ENCODE assay signal across 19 cellular contexts in the genomic region with DNA sequence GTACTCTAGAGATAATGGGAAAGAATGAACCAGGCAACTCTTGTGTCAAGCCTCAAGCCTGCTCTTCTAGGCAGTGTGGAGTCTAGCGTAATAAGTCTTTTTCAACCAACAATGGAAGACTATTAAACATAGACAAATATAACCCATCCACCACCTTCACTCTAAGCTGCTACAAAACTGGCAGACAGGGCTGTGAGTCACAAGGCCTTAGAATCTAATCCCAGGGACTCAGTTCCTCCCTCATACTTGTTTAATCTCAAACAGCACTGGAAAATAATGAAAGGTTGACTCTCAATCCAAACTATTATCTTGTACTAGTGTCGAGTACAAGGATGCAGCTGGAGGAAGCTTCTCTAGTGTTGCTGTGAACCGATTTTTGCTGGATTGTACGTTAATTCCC. TPM values are rescaled to one million over a fixed set of nuclear protein-coding genes. Genes with fewer than 3 reads are reported as not detected.
DNase-seq lines count a peak whose midpoint lies in the region; ATAC-seq and TF ChIP-seq lines count a peak whose summit lies in the region.
"Had no signal": no experiment of that assay in that cellular context is flagged by ENCODE, and none has a peak within 500 bp of the region (broad histone marks: within the 10 kb centered on the region; RNA-seq: fewer than 3 reads in every experiment).

No MANE protein-coding gene starts in this region.

- H3K9ac ChIP-seq in endodermal cell (ENCODE audit: extremely low read depth, low read length, poor library complexity, severe bottlenecking), result no peak overlapping the region

- H3K27me3 ChIP-seq in MG63 (no peaks in the 10 kb centered on the region), endodermal cell (ENCODE audit: control insufficient read depth, insufficient read depth, low read length, poor library complexity, severe bottlenecking) (no peaks in the 10 kb centered on the region), left lung (no peaks in the 10 kb centered on the region), spleen (replicated peaks in 1 of 7) (no peaks in the 10 kb centered on the region)

- H3K36me3 ChIP-seq in MG63 (no peaks in the 10 kb centered on the region; the same call in 1 of the 2 replicates), endodermal cell (ENCODE audit: control insufficient read depth, insufficient read depth, low read length) (peaks cover 11% of the 10 kb centered on the region), left lung (peaks cover 0 to 24% of the 10 kb centered on the region in 2 donors), spleen (peaks cover 0 to 34% (median 0%) of the 10 kb centered on the region in 6 donors)

- H3K27me3 Mint-ChIP-seq in endodermal cell (ENCODE audit: insufficient read depth), result no peaks in the 10 kb centered on the region
- H3K27me3 Mint-ChIP-seq in effector memory CD8-positive, alpha-beta T cell, result no peaks in the 10 kb centered on the region
- H3K27me3 Mint-ChIP-seq: B cell; CD4-positive, CD25-positive, alpha-beta regulatory T cell had no signal

- intact Hi-C loops in left lung (cut with DNase I), result no loop called here
- intact Hi-C loops in spleen (cut with DNase I; ENCODE audit: low total_unique reads), result no loop called here

- H3K36me3 Mint-ChIP-seq in endodermal cell (ENCODE audit: low read depth), result peaks cover 32% of the 10 kb centered on the region
- H3K36me3 Mint-ChIP-seq in effector memory CD8-positive, alpha-beta T cell (ENCODE audit: insufficient read depth), result peaks cover 6% of the 10 kb centered on the region

- no peak overlapping the region for H3K4me3 Mint-ChIP-seq in endodermal cell
- H3K4me3 Mint-ChIP-seq in effector memory CD8-positive, alpha-beta T cell, result no peak overlapping the region
- H3K4me3 Mint-ChIP-seq: B cell; CD4-positive, CD25-positive, alpha-beta regulatory T cell; H9 had no signal

- H3K4me1 Mint-ChIP-seq in endodermal cell, result peaks cover 5% of the 10 kb centered on the region
- no peaks in the 10 kb centered on the region for H3K4me1 Mint-ChIP-seq in effector memory CD8-positive, alpha-beta T cell (ENCODE audit: low read depth in 2 of 2)
- H3K4me1 Mint-ChIP-seq: B cell; CD4-positive, CD25-positive, alpha-beta regulatory T cell; H9 had no signal

- H3K27ac ChIP-seq in endodermal cell (ENCODE audit: low read depth, low read length), result no peak overlapping the region
- no peak overlapping the region for H3K27ac ChIP-seq in left lung
- no peak overlapping the region for H3K27ac ChIP-seq in spleen
- H3K27ac ChIP-seq: HL-60 had no signal

- WGBS in endodermal cell (ENCODE audit: insufficient coverage in 1 of 2, insufficient read length in 1 of 2), 2 experiments, result 94 to 95% methylated on average over 4 of the region's 4 CpGs
- 78 to 87% (median 84%) methylated on average over 4 of the region's 4 CpGs for WGBS in spleen, 5 donors

- no peak for TF ChIP-seq CTCF in AG10803 (conservative IDR thresholded peaks at IDR 0.05; ENCODE audit: low read length)
- TF ChIP-seq CTCF in endodermal cell (conservative IDR thresholded peaks at IDR 0.05), result no peak
- no peak for TF ChIP-seq CTCF in left lung (IDR thresholded peaks at IDR 0.05)
- TF ChIP-seq CTCF in spleen (IDR thresholded peaks at IDR 0.05 in 8 of 11, conservative IDR thresholded peaks at IDR 0.05 in 3 of 11), result no peak

- peak overlapping the region; percentile 49 for H3K27ac Mint-ChIP-seq in endodermal cell
- peak overlapping the region in 1 of 2 donors; percentile 20 for H3K27ac Mint-ChIP-seq in effector memory CD8-positive, alpha-beta T cell
- H3K27ac Mint-ChIP-seq: B cell had no signal

- no peaks in the 10 kb centered on the region for H3K9me3 ChIP-seq in MG63
- no peaks in the 10 kb centered on the region for H3K9me3 ChIP-seq in endodermal cell (ENCODE audit: control insufficient read depth, low read length)
- H3K9me3 ChIP-seq in left lung, result no peaks in the 10 kb centered on the region
- no peaks in the 10 kb centered on the region for H3K9me3 ChIP-seq in spleen

- H3K4me1 ChIP-seq in endodermal cell (ENCODE audit: control insufficient read depth, insufficient read depth, low read length) (no peaks in the 10 kb centered on the region), left lung (no peaks in the 10 kb centered on the region), spleen (no peaks in the 10 kb centered on the region)

- TF ChIP-seq POLR2A in spleen (IDR thresholded peaks at IDR 0.05), result no peak

- H3K4me3 ChIP-seq in AG10803 (ENCODE audit: low read length) (no peak overlapping the region), MG63 (no peak overlapping the region), endodermal cell (ENCODE audit: low read length) (no peak overlapping the region), left lung (no peak overlapping the region), spleen (no peak overlapping the region)

- DNase-seq in AG10803 (ENCODE audit: low read depth) (peak; percentile 57), MG63 (peak; percentile 29), endodermal cell (no peak), left lung (no peak), spleen (no peak), NCI-H2029 (lab: John Stamatoyannopoulos, UW) (no peak)
- DNase-seq in effector memory CD8-positive, alpha-beta T cell, result no peak
- DNase-seq: CD4-positive, CD25-positive, alpha-beta regulatory T cell; DMS53; H9; NCI-H1417; NCI-H2029 treated with DMSO at 0.1 percent for 48 hours; NCI-H226; NCI-H69; SHP77 had no signal

- ATAC-seq in left lung (peak; percentile 60), GM18502 (IDR thresholded peaks at IDR 0.05; ENCODE audit: poor library complexity, unreplicated experiment) (no peak)
- no peak for ATAC-seq in effector memory CD8-positive, alpha-beta T cell (replicated peaks)
- ATAC-seq: SK-N-SH treated with all-trans-retinoic acid at 6 μM for 48 hours had no signal

- no peaks in the 10 kb centered on the region for H3K9me3 Mint-ChIP-seq in endodermal cell
- H3K9me3 Mint-ChIP-seq in effector memory CD8-positive, alpha-beta T cell, result no peaks in the 10 kb centered on the region
- H3K9me3 Mint-ChIP-seq: CD4-positive, CD25-positive, alpha-beta regulatory T cell; H9 had no signal

RNA-seq across cellular contexts. Expression of a gene that starts 22.5 kb away (rescaled TPM):
- 2.3 and 6.6 TPM in 2 replicates for total RNA-seq in MG63 (2014; rRNA removed; shearing (Covaris generic); ENCODE audit: low replicate concordance)
- 10 to 100 TPM; 20.3 to 25.6 TPM for total RNA-seq in endodermal cell
- 31.4 TPM for polyA plus RNA-seq in endodermal cell (2013, experiment 1 of 2)
- polyA plus RNA-seq in endodermal cell (2013, experiment 2 of 2), result 30.8 TPM
- total RNA-seq in left lung, result 10 to 100 TPM; 10.3 to 11.0 TPM
- 1 to 10 TPM; 2.2 to 5.1 (median 4.2) TPM for total RNA-seq in spleen
- polyA plus RNA-seq in spleen, result 1 to 10 TPM; 2.6 to 4.1 (median 3.2) TPM

RNA-seq across cellular contexts. Expression of a gene that starts 22.7 kb away (rescaled TPM):
- 0.96 and 6.7 TPM in 2 replicates for total RNA-seq in MG63 (2014; rRNA removed; shearing (Covaris generic); ENCODE audit: low replicate concordance)
- total RNA-seq in endodermal cell, result 10 to 100 TPM; 30.5 to 32.9 TPM
- 13.6 TPM for polyA plus RNA-seq in endodermal cell (2013, experiment 1 of 2)
- 13.7 TPM for polyA plus RNA-seq in endodermal cell (2013, experiment 2 of 2)
- total RNA-seq in left lung, result 10 to 100 TPM; 17.1 to 21.0 TPM
- 10 to 100 TPM in 5 of 7 donors, 1 to 10 TPM in 2; 5.5 to 12.8 (median 10.5) TPM for total RNA-seq in spleen
- polyA plus RNA-seq in spleen, result 1 to 10 TPM; 3.0 to 6.0 (median 5.4) TPM

RNA-seq across cellular contexts. Expression of a gene that starts 47.4 kb away (rescaled TPM):
- 27.8 and 40.9 TPM in 2 replicates for total RNA-seq in MG63 (2014; rRNA removed; shearing (Covaris generic); ENCODE audit: low replicate concordance)
- total RNA-seq in endodermal cell (10 to 100 TPM; 27.7 to 32.7 TPM), left lung (100 to 1,000 TPM; 123 to 180 TPM), spleen (100 to 1,000 TPM in 2 of 7 donors, 10 to 100 TPM in 5; 86.3 to 116 (median 94.9) TPM)
- 55.6 TPM for polyA plus RNA-seq in endodermal cell (2013, experiment 1 of 2)
- polyA plus RNA-seq in endodermal cell (2013, experiment 2 of 2), result 46.3 TPM
- polyA plus RNA-seq in spleen, result 10 to 100 TPM; 23.5 to 37.6 (median 27.0) TPM

RNA-seq across cellular contexts. Expression of a gene that starts 52.0 kb away (rescaled TPM):
- 8.3 and 10.9 TPM in 2 replicates for total RNA-seq in MG63 (2014; rRNA removed; shearing (Covaris generic); ENCODE audit: low replicate concordance)
- total RNA-seq in endodermal cell (10 to 100 TPM; 23.5 to 25.8 TPM), left lung (10 to 100 TPM; 48.4 to 49.8 TPM), spleen (100 to 1,000 TPM in 2 of 7 donors, 10 to 100 TPM in 5; 38.6 to 149 (median 55.4) TPM)
- polyA plus RNA-seq in endodermal cell (2013, experiment 1 of 2), result 30.2 TPM
- polyA plus RNA-seq in endodermal cell (2013, experiment 2 of 2), result 29.0 TPM
- polyA plus RNA-seq in spleen, result 10 to 100 TPM; 15.9 to 24.1 (median 16.1) TPM

Comparison
In these comparisons a context has a peak if more than half of its experiments do, and no peak if none do; other contexts are left out.
1. DNase-seq: peak in AG10803 (single experiment) and MG63 (single experiment); none in endodermal cell (single experiment), left lung (0 of 2), effector memory CD8-positive, alpha-beta T cell (0 of 3), spleen (single experiment) and NCI-H2029 (single experiment).